Comparison of ENCODE assay signal across 8 cellular contexts in genomic region chr11:118924591-118925585, GRCh38. TPM values are rescaled to one million over a fixed set of nuclear protein-coding genes. Genes with fewer than 3 reads are reported as not detected.
A peak's percentile ranks its signal among the peaks of the same experiment; 100 is the strongest.
DNase-seq lines count a peak whose midpoint lies in the region; ATAC-seq and TF ChIP-seq lines count a peak whose summit lies in the region.

No MANE protein-coding gene starts in this region.

- H3K4me3 Mint-ChIP-seq in Calu3 (ENCODE audit: low read depth, unreplicated experiment) (peak overlapping the region; percentile 98), naive B cell (peak overlapping the region; percentile 90 to 98 (median 96))
- peak overlapping the region; percentile 96 for H3K4me3 Mint-ChIP-seq in activated CD4-positive, alpha-beta T cell treated with anti-CD3 and anti-CD28 coated beads, Interleukin-2, amount 10 ng/mL, durations not matched to agents 7 days and 5 days

- peak overlapping the region; percentile 100 for H3K27ac ChIP-seq in epithelial cell of prostate

- H3K9me3 Mint-ChIP-seq in Calu3 (ENCODE audit: low read depth, unreplicated experiment), result no peaks in the 10 kb centered on the region
- H3K9me3 Mint-ChIP-seq in activated CD4-positive, alpha-beta T cell treated with anti-CD3 and anti-CD28 coated beads, Interleukin-2, amount 10 ng/mL, durations not matched to agents 7 days and 5 days, result no peaks in the 10 kb centered on the region
- H3K9me3 Mint-ChIP-seq in naive B cell, result peaks cover 0 to 5% (median 1%) of the 10 kb centered on the region in 7 donors

- TF ChIP-seq CTCF in Calu3 (IDR thresholded peaks at IDR 0.05; ENCODE audit: unreplicated experiment), result no peak

- H3K4me1 Mint-ChIP-seq in Calu3 (ENCODE audit: low read depth, unreplicated experiment) (peaks cover 46% of the 10 kb centered on the region), naive B cell (peaks cover 63 to 81% (median 64%) of the 10 kb centered on the region in 3 donors)
- peaks cover 51% of the 10 kb centered on the region for H3K4me1 Mint-ChIP-seq in activated CD4-positive, alpha-beta T cell treated with anti-CD3 and anti-CD28 coated beads, Interleukin-2, amount 10 ng/mL, durations not matched to agents 7 days and 5 days

- H3K36me3 Mint-ChIP-seq in Calu3 (ENCODE audit: insufficient read depth, unreplicated experiment) (peaks cover 84% of the 10 kb centered on the region), naive B cell (peaks cover 0 to 10% of the 10 kb centered on the region in 2 donors)
- peaks cover 32% of the 10 kb centered on the region for H3K36me3 Mint-ChIP-seq in activated CD4-positive, alpha-beta T cell treated with anti-CD3 and anti-CD28 coated beads, Interleukin-2, amount 10 ng/mL, durations not matched to agents 7 days and 5 days (ENCODE audit: low read depth)

- intact Hi-C loops in Calu3 (cut with micrococcal nuclease; ENCODE audit: unreplicated experiment), result no loop called here

- ATAC-seq in naive B cell (ENCODE audit: low read depth in 2 of 2) (no peak), GM21367 (IDR thresholded peaks at IDR 0.05; ENCODE audit: unreplicated experiment) (no peak), HG02642 (IDR thresholded peaks at IDR 0.05; ENCODE audit: poor library complexity, unreplicated experiment) (no peak)

- CTCF ChIA-PET in Calu3 (lab: Charles Lee), result interaction anchor here (1.0 to 2.1 kb wide), 5 partner anchors 12 to 235 kb away, joined by 3 to 10 read pairs (median 5); no protein-coding TSS in a partner anchor
- CTCF ChIA-PET in activated CD4-positive, alpha-beta T cell treated with anti-CD3 and anti-CD28 coated beads, Interleukin-2, amount 10 ng/mL, durations not matched to agents 7 days and 5 days (lab: Charles Lee), result interaction anchor here (0.6 to 2.8 kb wide), 22 partner anchors 9 to 1605 kb away, joined by 3 to 13 read pairs (median 4); partner anchors contain the start of genes CXCR5 and DDX6

- no peaks in the 10 kb centered on the region for H3K27me3 Mint-ChIP-seq in Calu3 (ENCODE audit: unreplicated experiment)
- H3K27me3 Mint-ChIP-seq in activated CD4-positive, alpha-beta T cell treated with anti-CD3 and anti-CD28 coated beads, Interleukin-2, amount 10 ng/mL, durations not matched to agents 7 days and 5 days, result peaks cover 2% of the 10 kb centered on the region
- H3K27me3 Mint-ChIP-seq in naive B cell, result peaks cover 0 to 7% (median 5%) of the 10 kb centered on the region in 3 donors

- POLR2A ChIA-PET in activated CD4-positive, alpha-beta T cell treated with anti-CD3 and anti-CD28 coated beads, Interleukin-2, amount 10 ng/mL, durations not matched to agents 7 days and 5 days (lab: Charles Lee), result interaction anchor here (0.6 to 1.3 kb wide), 2 partner anchors 12 to 170 kb away, joined by 3 read pairs; no protein-coding TSS in a partner anchor

- DNase-seq in Calu3 (peak; percentile 50), HT-29 (ENCODE audit: low spot score) (peak; percentile 71), epithelial cell of prostate (ENCODE audit: low read depth, low spot score) (no peak), naive B cell (peak; percentile 58), AML-193 (lab: John Stamatoyannopoulos, UW) (no peak)
- DNase-seq in activated CD4-positive, alpha-beta T cell treated with anti-CD3 and anti-CD28 coated beads, Interleukin-2, amount 10 ng/mL, durations not matched to agents 7 days and 5 days, result peak; percentile 59

- BruUV-seq in Calu3 (replicated peaks; lab: Mats Ljungman, UMichigan), result no TSS peak

- H3K27ac Mint-ChIP-seq in Calu3 (ENCODE audit: unreplicated experiment), result peak overlapping the region; percentile 86
- H3K27ac Mint-ChIP-seq in activated CD4-positive, alpha-beta T cell treated with anti-CD3 and anti-CD28 coated beads, Interleukin-2, amount 10 ng/mL, durations not matched to agents 7 days and 5 days, result peak overlapping the region; percentile 82
- peak overlapping the region; percentile 95 to 100 (median 96) for H3K27ac Mint-ChIP-seq in naive B cell

RNA-seq across cellular contexts. Expression of gene BCL9L, which starts 0.8 kb away (rescaled TPM):
- 57.9 and 68.4 TPM in 2 replicates for total RNA-seq in Calu3 (2022)
- total RNA-seq in HT-29 (2014; rRNA removed; shearing (Covaris generic)), result 77.9 and 94.4 TPM in 2 replicates
- total RNA-seq in activated CD4-positive, alpha-beta T cell treated with anti-CD3 and anti-CD28 coated beads, Interleukin-2, amount 10 ng/mL, durations not matched to agents 7 days and 5 days, result 100 to 1,000 TPM; 103 to 109 TPM
- polyA plus RNA-seq in naive B cell (ENCODE audit: low read depth in 6 of 6), result 1 to 10 TPM in 2 of 6 donors, under 1 TPM in 3, not detected in 1; 0.50 to 3.2 (median 0.75) TPM

RNA-seq across cellular contexts. Expression of gene UPK2, which starts 31.2 kb away (rescaled TPM):
- 3.5 and 5.2 TPM in 2 replicates for total RNA-seq in Calu3 (2022)
- 0.31 TPM in 1 of 2 replicates, not detected in the other for total RNA-seq in HT-29 (2014; rRNA removed; shearing (Covaris generic))
- under 1 TPM in 1 of 2 experiments, not detected in 1; 0.60 TPM for total RNA-seq in activated CD4-positive, alpha-beta T cell treated with anti-CD3 and anti-CD28 coated beads, Interleukin-2, amount 10 ng/mL, durations not matched to agents 7 days and 5 days
- under 1 TPM in 3 of 6 donors, not detected in 3; 0.33 to 0.43 (median 0.35) TPM for polyA plus RNA-seq in naive B cell (ENCODE audit: low read depth in 6 of 6)

RNA-seq across cellular contexts. Expression of gene CXCR5, which starts 41.2 kb away (rescaled TPM):
- total RNA-seq in Calu3 (2022), result not detected in 2 replicates
- total RNA-seq in HT-29 (2014; rRNA removed; shearing (Covaris generic)), result not detected in 2 replicates
- total RNA-seq in activated CD4-positive, alpha-beta T cell treated with anti-CD3 and anti-CD28 coated beads, Interleukin-2, amount 10 ng/mL, durations not matched to agents 7 days and 5 days, result under 1 TPM; 0.50 to 0.52 TPM
- 100 to 1,000 TPM; 101 to 157 (median 116) TPM for polyA plus RNA-seq in naive B cell (ENCODE audit: low read depth in 6 of 6)

RNA-seq across cellular contexts. Expression of gene FOXR1, which starts 46.7 kb away (rescaled TPM):
- total RNA-seq in Calu3 (2022), result not detected in 2 replicates
- not detected in 2 replicates for total RNA-seq in HT-29 (2014; rRNA removed; shearing (Covaris generic))
- not detected for total RNA-seq in activated CD4-positive, alpha-beta T cell treated with anti-CD3 and anti-CD28 coated beads, Interleukin-2, amount 10 ng/mL, durations not matched to agents 7 days and 5 days
- not detected for polyA plus RNA-seq in naive B cell (ENCODE audit: low read depth in 6 of 6)

Comparison
In these comparisons a context has a peak if more than half of its experiments do, and no peak if none do; other contexts are left out.
1. DNase-seq: peak in Calu3 (single experiment), HT-29 (single experiment), activated CD4-positive, alpha-beta T cell treated with anti-CD3 and anti-CD28 coated beads, Interleukin-2, amount 10 ng/mL, durations not matched to agents 7 days and 5 days (single experiment) and naive B cell (single experiment); none in epithelial cell of prostate (single experiment) and AML-193 (0 of 2).
2. Peak in every context shown above with its lines, with median percentiles within 50 percentile points of each other: H3K27ac Mint-ChIP-seq and H3K4me3 Mint-ChIP-seq.